17 cellular contexts compared by ENCODE assay signal in the genomic region with DNA sequence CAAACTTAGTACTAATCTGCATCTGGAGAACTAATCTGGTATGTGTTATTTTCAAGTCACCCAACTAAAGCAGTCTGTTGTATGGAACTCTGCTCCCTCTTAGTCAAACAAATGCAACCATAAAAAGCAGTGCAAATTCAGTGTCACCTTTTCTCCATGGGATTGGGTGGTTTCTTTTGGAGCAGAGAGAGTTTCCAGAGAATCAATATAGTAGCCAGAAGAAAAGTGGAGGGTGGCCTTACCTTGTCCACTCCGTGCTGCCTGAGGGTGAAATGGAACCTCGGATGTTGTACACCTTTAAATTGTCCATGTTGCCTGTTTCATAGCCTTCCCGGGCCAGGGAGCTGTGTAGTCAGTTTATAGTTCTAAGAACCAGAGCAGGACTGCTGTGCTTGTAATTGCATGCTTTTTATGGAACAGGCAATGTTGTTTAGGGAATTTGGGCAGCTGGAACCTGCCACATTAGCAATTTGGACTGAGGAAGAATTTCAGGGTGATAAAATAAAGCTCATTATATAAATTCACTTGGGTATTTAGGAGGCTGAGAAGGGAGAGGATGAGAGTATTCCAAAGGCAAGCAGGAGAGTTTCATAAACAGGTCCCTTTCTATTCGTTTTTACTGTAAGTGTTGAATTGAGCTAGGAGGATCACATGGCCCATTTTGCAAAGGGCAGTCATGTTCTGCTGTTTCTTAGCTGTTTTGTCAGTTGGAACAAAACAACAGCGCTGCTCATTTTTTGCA.
DNase-seq lines count a peak whose midpoint lies in the region; ATAC-seq and TF ChIP-seq lines count a peak whose summit lies in the region.
"Had no signal": no experiment of that assay in that cellular context is flagged by ENCODE, and none has a peak within 500 bp of the region (broad histone marks: within the 10 kb centered on the region; RNA-seq: fewer than 3 reads in every experiment).

No MANE protein-coding gene starts in this region.

- H3K9me3 Mint-ChIP-seq in stimulated activated naive B cell treated with anti-CD40 and anti-IgM and Interleukin-4, amounts not matched to agents 10 μg/mL and 1 μg/mL and 100 μg/mL, for 72 hours: peaks cover 0 to 2% of the 10 kb centered on the region in 2 donors
- no peaks in the 10 kb centered on the region for H3K9me3 Mint-ChIP-seq in immature natural killer cell
- H3K9me3 Mint-ChIP-seq: activated T-helper 1 cell treated with anti-CD3 and anti-CD28 coated beads, Interleukin-12 subunit alpha, Interleukin-12 subunit beta, Interleukin-2, Interleukin-4 antibody, amounts not matched to agents 30 ng/mL and 10 ng/mL and 1 ng/mL, durations not matched to agents 14 hours and 24 hours and 36 hours had no signal

- H3K27me3 ChIP-seq in lower lobe of right lung (ENCODE audit: low read depth): no peaks in the 10 kb centered on the region
- H3K27me3 ChIP-seq: dorsolateral prefrontal cortex had no signal

- CTCF ChIA-PET in HEK293 (lab: Yijun Ruan, JAX): no interaction called here

- peak overlapping the region; percentile 53 for H3K27ac Mint-ChIP-seq in stimulated activated naive B cell treated with anti-CD40 and anti-IgM and Interleukin-4, amounts not matched to agents 10 μg/mL and 1 μg/mL and 100 μg/mL, for 72 hours
- H3K27ac Mint-ChIP-seq in immature natural killer cell: peak overlapping the region in 3 of 6 donors; percentile 13 to 65 (median 34)
- H3K27ac Mint-ChIP-seq: activated T-helper 1 cell treated with anti-CD3 and anti-CD28 coated beads, Interleukin-12 subunit alpha, Interleukin-12 subunit beta, Interleukin-2, Interleukin-4 antibody, amounts not matched to agents 30 ng/mL and 10 ng/mL and 1 ng/mL, durations not matched to agents 14 hours and 24 hours and 36 hours had no signal

- peaks cover 3% of the 10 kb centered on the region; the same call in 1 of the 2 replicates for H3K4me1 ChIP-seq in HEK293 (ENCODE audit: control insufficient read depth, insufficient read depth, low read length)
- peaks cover 33% of the 10 kb centered on the region for H3K4me1 ChIP-seq in lower lobe of right lung

- no peak overlapping the region for H3K4me3 Mint-ChIP-seq in stimulated activated naive B cell treated with anti-CD40 and anti-IgM and Interleukin-4, amounts not matched to agents 10 μg/mL and 1 μg/mL and 100 μg/mL, for 72 hours
- H3K4me3 Mint-ChIP-seq in immature natural killer cell: peak overlapping the region in 1 of 5 donors; percentile 46
- H3K4me3 Mint-ChIP-seq: activated T-helper 1 cell treated with anti-CD3 and anti-CD28 coated beads, Interleukin-12 subunit alpha, Interleukin-12 subunit beta, Interleukin-2, Interleukin-4 antibody, amounts not matched to agents 30 ng/mL and 10 ng/mL and 1 ng/mL, durations not matched to agents 14 hours and 24 hours and 36 hours had no signal

- H3K27ac ChIP-seq in HEK293 (ENCODE audit: extremely low read depth, low read depth, low read length): no peak overlapping the region
- H3K27ac ChIP-seq in coronary artery: peak overlapping the region; percentile 8 to 78
- H3K27ac ChIP-seq in lower lobe of right lung: peak overlapping the region; percentile 54

- TF ChIP-seq CTCF in HEK293 (tag by site-specific recombination; IDR thresholded peaks at IDR 0.05): no peak
- no peak for TF ChIP-seq CTCF in coronary artery (IDR thresholded peaks at IDR 0.05)
- TF ChIP-seq CTCF in lower lobe of right lung (IDR thresholded peaks at IDR 0.05): no peak

- no peaks in the 10 kb centered on the region for H3K9me3 ChIP-seq in HEK293 (ENCODE audit: control insufficient read depth, insufficient read depth, low read depth, low read length)
- no peaks in the 10 kb centered on the region for H3K9me3 ChIP-seq in lower lobe of right lung

- DNase-seq in coronary artery (ENCODE audit: low spot score) (no peak), lower lobe of right lung (no peak), T1000 (lab: John Stamatoyannopoulos, UW) (no peak), immature natural killer cell (no peak)
- DNase-seq in stimulated activated naive B cell treated with anti-CD40 and anti-IgM and Interleukin-4, amounts not matched to agents 10 μg/mL and 1 μg/mL and 100 μg/mL, for 72 hours: no peak
- DNase-seq: activated CD4-positive, alpha-beta T cell treated with anti-CD3 and anti-CD28 coated beads, Interleukin-2, amount 50 U/mL, for 4 hours; dorsolateral prefrontal cortex; MM.1S; NCI-H2081; NCI-H774; SHP77; substantia nigra had no signal

- no peak for ATAC-seq in lower lobe of right lung
- ATAC-seq in stimulated activated naive B cell treated with anti-CD40 and anti-IgM and Interleukin-4, amounts not matched to agents 10 μg/mL and 1 μg/mL and 100 μg/mL, for 72 hours (replicated peaks): no peak
- no peak for ATAC-seq in HG02610 (IDR thresholded peaks at IDR 0.05; ENCODE audit: unreplicated experiment)
- ATAC-seq in GM18873 (IDR thresholded peaks at IDR 0.05; ENCODE audit: low FRiP score, unreplicated experiment): no peak

- peaks cover 23 to 40% of the 10 kb centered on the region in 2 donors for H3K4me1 Mint-ChIP-seq in stimulated activated naive B cell treated with anti-CD40 and anti-IgM and Interleukin-4, amounts not matched to agents 10 μg/mL and 1 μg/mL and 100 μg/mL, for 72 hours
- H3K4me1 Mint-ChIP-seq in immature natural killer cell: peaks cover 24 to 25% of the 10 kb centered on the region in 2 donors

- H3K36me3 ChIP-seq in HEK293 (ENCODE audit: control insufficient read depth in 2 of 2, insufficient read depth in 1 of 2, low read length in 2 of 2) (no peaks in the 10 kb centered on the region), lower lobe of right lung (no peaks in the 10 kb centered on the region)

- H3K4me3 ChIP-seq in HEK293 (ENCODE audit: low read depth, low read length): no peak overlapping the region
- H3K4me3 ChIP-seq in coronary artery: no peak overlapping the region
- no peak overlapping the region for H3K4me3 ChIP-seq in lower lobe of right lung
- H3K4me3 ChIP-seq: dorsolateral prefrontal cortex, smooth muscle cell had no signal

- H3K36me3 Mint-ChIP-seq in stimulated activated naive B cell treated with anti-CD40 and anti-IgM and Interleukin-4, amounts not matched to agents 10 μg/mL and 1 μg/mL and 100 μg/mL, for 72 hours: peaks cover 6 to 9% of the 10 kb centered on the region in 2 donors
- peaks cover 0 to 7% (median 0%) of the 10 kb centered on the region in 3 donors for H3K36me3 Mint-ChIP-seq in immature natural killer cell

- POLR2A ChIA-PET in HEK293 (lab: Yijun Ruan, JAX): no interaction called here

- peaks cover 0 to 4% of the 10 kb centered on the region in 2 donors for H3K27me3 Mint-ChIP-seq in stimulated activated naive B cell treated with anti-CD40 and anti-IgM and Interleukin-4, amounts not matched to agents 10 μg/mL and 1 μg/mL and 100 μg/mL, for 72 hours
- H3K27me3 Mint-ChIP-seq in immature natural killer cell (ENCODE audit: low read depth in 3 of 3): peaks cover 0 to 2% (median 1%) of the 10 kb centered on the region in 3 donors

- intact Hi-C loops in lower lobe of right lung (cut with DNase I): no loop called here

TF ChIP-seq in HEK293, 187 proteins besides CTCF, POLR2A, EP300 and RAD21 (continues in another document):
- TF ChIP-seq, protein P1, sequence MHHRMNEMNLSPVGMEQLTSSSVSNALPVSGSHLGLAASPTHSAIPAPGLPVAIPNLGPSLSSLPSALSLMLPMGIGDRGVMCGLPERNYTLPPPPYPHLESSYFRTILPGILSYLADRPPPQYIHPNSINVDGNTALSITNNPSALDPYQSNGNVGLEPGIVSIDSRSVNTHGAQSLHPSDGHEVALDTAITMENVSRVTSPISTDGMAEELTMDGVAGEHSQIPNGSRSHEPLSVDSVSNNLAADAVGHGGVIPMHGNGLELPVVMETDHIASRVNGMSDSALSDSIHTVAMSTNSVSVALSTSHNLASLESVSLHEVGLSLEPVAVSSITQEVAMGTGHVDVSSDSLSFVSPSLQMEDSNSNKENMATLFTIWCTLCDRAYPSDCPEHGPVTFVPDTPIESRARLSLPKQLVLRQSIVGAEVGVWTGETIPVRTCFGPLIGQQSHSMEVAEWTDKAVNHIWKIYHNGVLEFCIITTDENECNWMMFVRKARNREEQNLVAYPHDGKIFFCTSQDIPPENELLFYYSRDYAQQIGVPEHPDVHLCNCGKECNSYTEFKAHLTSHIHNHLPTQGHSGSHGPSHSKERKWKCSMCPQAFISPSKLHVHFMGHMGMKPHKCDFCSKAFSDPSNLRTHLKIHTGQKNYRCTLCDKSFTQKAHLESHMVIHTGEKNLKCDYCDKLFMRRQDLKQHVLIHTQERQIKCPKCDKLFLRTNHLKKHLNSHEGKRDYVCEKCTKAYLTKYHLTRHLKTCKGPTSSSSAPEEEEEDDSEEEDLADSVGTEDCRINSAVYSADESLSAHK (tag by site-specific recombination; IDR thresholded peaks at IDR 0.05): peak; percentile 93
- TF ChIP-seq ZNF837 (tag by site-specific recombination; IDR thresholded peaks at IDR 0.05): no peak
- no peak for TF ChIP-seq ZNF530 (tag by site-specific recombination; IDR thresholded peaks at IDR 0.05; ENCODE audit: low read depth)
- TF ChIP-seq SCRT2 (tag by site-specific recombination; IDR thresholded peaks at IDR 0.05): no peak
- TF ChIP-seq ZNF660 (tag by site-specific recombination; IDR thresholded peaks at IDR 0.05): no peak
- no peak for TF ChIP-seq ZNF26 (tag by site-specific recombination; IDR thresholded peaks at IDR 0.05)
- 0 out of 2 replicates have a peak, but pooled peaks have one; percentile 5 for TF ChIP-seq PRDM1 (tag by site-specific recombination; IDR thresholded peaks at IDR 0.05)
- TF ChIP-seq ZXDB (tag by site-specific recombination; IDR thresholded peaks at IDR 0.05): no peak
- TF ChIP-seq ZBTB20 (tag by site-specific recombination; IDR thresholded peaks at IDR 0.05): peak; percentile 61
